ENCODE assay signal across 1 cellular context in genomic region chr18:11908182-11909080, GRCh38.
A peak's percentile ranks its signal among the peaks of the same experiment; 100 is the strongest.
TF ChIP-seq lines count a peak whose summit lies in the region.

MPPE1 (minus strand) TSS chr18:11908317; CDS start chr18:11897264, 11,053 bp downstream.

TF ChIP-seq in HepG2, 621 proteins besides CTCF, POLR2A, EP300 and RAD21 (continued from another document):
- TF ChIP-seq SNAPC4 (CRISPR knock-in tag; IDR thresholded peaks at IDR 0.05) (no peak; the same call in 1 of the 2 replicates), TBX2 (CRISPR knock-in tag; IDR thresholded peaks at IDR 0.05; ENCODE audit: borderline replicate concordance) (no peak; the same call in 1 of the 2 replicates), PITX1 (CRISPR knock-in tag; IDR thresholded peaks at IDR 0.05) (no peak), ZNF557 (CRISPR knock-in tag; IDR thresholded peaks at IDR 0.05) (0 out of 2 replicates have a peak, but pooled peaks have one; percentile 39), ATF4 (CRISPR knock-in tag; IDR thresholded peaks at IDR 0.05) (no peak; a peak in 1 of 4 replicates), ZNF501 (CRISPR knock-in tag; IDR thresholded peaks at IDR 0.05) (no peak; the same call in none of the 2 replicates), ZNF318 (CRISPR knock-in tag; IDR thresholded peaks at IDR 0.05) (no peak), HHEX (CRISPR knock-in tag; IDR thresholded peaks at IDR 0.05) (no peak), SNAI1 (CRISPR knock-in tag; IDR thresholded peaks at IDR 0.05; ENCODE audit: borderline replicate concordance) (no peak), TFDP2 (CRISPR knock-in tag; IDR thresholded peaks at IDR 0.05) (peak; percentile 85), YEATS4 (CRISPR knock-in tag; IDR thresholded peaks at IDR 0.05; ENCODE audit: borderline replicate concordance) (peak; percentile 73), DNMT1 (CRISPR knock-in tag; IDR thresholded peaks at IDR 0.05) (no peak), ZNF782 (CRISPR knock-in tag; IDR thresholded peaks at IDR 0.05; ENCODE audit: borderline replicate concordance) (no peak; the same call in 1 of the 2 replicates), GTF3A (CRISPR knock-in tag; conservative IDR thresholded peaks at IDR 0.05) (no peak), ZNF30 (CRISPR knock-in tag; IDR thresholded peaks at IDR 0.05) (no peak), RNF219 (CRISPR knock-in tag; IDR thresholded peaks at IDR 0.05) (no peak), GZF1 (CRISPR knock-in tag; IDR thresholded peaks at IDR 0.05) (peak; percentile 80; the same call in 1 of the 2 replicates), RFX5 (IDR thresholded peaks at IDR 0.05; ENCODE audit: low read depth, low read length) (no peak)
TF ChIP-seq in HepG2: peak in this region for 199.
